Comparison of ENCODE assay signal across 11 cellular contexts in the genomic region with DNA sequence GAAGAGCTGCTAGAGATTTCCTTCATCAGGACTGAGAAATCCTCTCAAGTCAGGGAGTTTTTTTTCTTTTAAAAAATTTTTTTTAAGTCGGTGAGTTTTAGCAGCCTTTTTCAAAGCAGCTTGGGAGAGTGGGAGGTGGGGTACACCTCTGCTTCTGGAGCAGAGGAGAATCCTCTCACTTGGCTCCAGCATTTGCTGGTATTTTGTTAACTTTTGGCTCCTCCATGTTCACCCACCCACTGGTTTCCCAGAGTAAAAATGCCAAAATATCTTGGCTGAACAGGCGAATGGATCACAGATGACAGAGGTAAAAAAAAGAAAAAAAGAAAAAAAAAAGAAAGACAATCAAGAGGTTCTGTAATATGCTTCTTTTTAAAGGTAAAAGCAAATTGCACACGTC.
A peak's percentile ranks its signal among the peaks of the same experiment; 100 is the strongest.
DNase-seq lines count a peak whose midpoint lies in the region; ATAC-seq, FAIRE-seq and TF ChIP-seq lines count a peak whose summit lies in the region.
"Had no signal": no experiment of that assay in that cellular context is flagged by ENCODE, and none has a peak within 500 bp of the region (broad histone marks: within the 10 kb centered on the region; RNA-seq: fewer than 3 reads in every experiment).

No MANE protein-coding gene starts in this region.

- POLR2A ChIA-PET in HepG2 (lab: Yijun Ruan, JAX) (no interaction called here), endothelial cell of umbilical vein (lab: Charles Lee) (no interaction called here)

- H3K36me3 ChIP-seq in liver (ENCODE audit: control insufficient read depth in 4 of 4, insufficient read depth in 3 of 4, low read depth in 1 of 4, low read length in 3 of 4) (no peaks in the 10 kb centered on the region), HepG2 (replicated peaks in 1 of 2; ENCODE audit: control insufficient read depth in 1 of 2, insufficient read depth in 2 of 2, low read length in 2 of 2) (no peaks in the 10 kb centered on the region), endothelial cell of umbilical vein (ENCODE audit: control insufficient read depth in 2 of 2, extremely low read depth in 1 of 2, insufficient read depth in 2 of 2, low read length in 2 of 2) (no peaks in the 10 kb centered on the region), neural progenitor cell (no peaks in the 10 kb centered on the region)
- H3K36me3 ChIP-seq: MG63 had no signal

- H3K4me1 Mint-ChIP-seq in neural progenitor cell, result peaks cover 40% of the 10 kb centered on the region

- H4K20me1 ChIP-seq in HepG2 (ENCODE audit: insufficient read depth, low read length) (no peaks in the 10 kb centered on the region), endothelial cell of umbilical vein (replicated peaks; ENCODE audit: control insufficient read depth, extremely low read depth, insufficient read depth, low read length) (peaks cover 4% of the 10 kb centered on the region), neural progenitor cell (ENCODE audit: low read depth) (no peaks in the 10 kb centered on the region)

- TF ChIP-seq POLR2A in HepG2 (IDR thresholded peaks at IDR 0.05; ENCODE audit: insufficient read depth in 1 of 2, low read depth in 2 of 2, low read length in 2 of 2) (no peak), endothelial cell of umbilical vein (IDR thresholded peaks at IDR 0.05; ENCODE audit: low read depth, low read length) (no peak)

- FAIRE-seq in HepG2 (lab: Jason Lieb, UNC) (no peak), endothelial cell of umbilical vein (lab: Jason Lieb, UNC) (no peak)

- no peak for TF ChIP-seq EP300 in HepG2 (IDR thresholded peaks at IDR 0.05; ENCODE audit: low read depth in 2 of 2, low read length in 2 of 2)
- TF ChIP-seq EP300 in HepG2 (CRISPR knock-in tag; IDR thresholded peaks at IDR 0.05; ENCODE audit: borderline replicate concordance), result no peak

- dilution Hi-C loops in endothelial cell of umbilical vein (cut with MboI; ENCODE audit: extremely low pct_ligation_motif_present, low sequenced_read_pairs), result no loop called here

- no peaks in the 10 kb centered on the region for H3K9me3 Mint-ChIP-seq in neural progenitor cell
- H3K9me3 Mint-ChIP-seq: WTC11 had no signal

- 71% methylated on average over 3 of the region's 3 CpGs for WGBS in liver
- WGBS in HepG2 (ENCODE audit: low lambda C conversion rate), result 96% methylated on average over 3 of the region's 3 CpGs

- TF ChIP-seq CTCF in liver (IDR thresholded peaks at IDR 0.05; ENCODE audit: low read depth, low read length, missing input control) (no peak), HepG2 (CRISPR knock-in tag; IDR thresholded peaks at IDR 0.05) (no peak), endothelial cell of umbilical vein (IDR thresholded peaks at IDR 0.05; ENCODE audit: extremely low read depth in 1 of 2, insufficient read depth in 1 of 2, low read depth in 1 of 2, low read length in 2 of 2) (no peak), neural progenitor cell (IDR thresholded peaks at IDR 0.05) (no peak)

- intact Hi-C loops in HepG2 (cut with micrococcal nuclease; ENCODE audit: unreplicated experiment) (no loop called here), endothelial cell of umbilical vein (cut with micrococcal nuclease) (loop anchor here (5.0 kb wide), 1 partner anchor 68 kb away; the partner anchor contains the start of gene GAB2)

- H3K4me2 ChIP-seq in HepG2 (ENCODE audit: low read depth, low read length), result no peak overlapping the region
- peak overlapping the region; percentile 51 for H3K4me2 ChIP-seq in endothelial cell of umbilical vein (ENCODE audit: insufficient read depth, low read length)
- H3K4me2 ChIP-seq in neural progenitor cell, result peak overlapping the region; percentile 69

- no peak overlapping the region for H3K4me3 Mint-ChIP-seq in neural progenitor cell
- H3K4me3 Mint-ChIP-seq: WTC11 had no signal

- BruUV-seq in HepG2 (replicated peaks; lab: Mats Ljungman, UMichigan) (no TSS peak), endothelial cell of umbilical vein (replicated peaks; lab: Mats Ljungman, UMichigan) (no TSS peak)

- H3K4me3 ChIP-seq in liver (ENCODE audit: low read depth in 1 of 3, low read length in 3 of 3) (no peak overlapping the region), HepG2 (replicated peaks in 1 of 3; ENCODE audit: insufficient read depth in 1 of 3, low read depth in 2 of 3, low read length in 3 of 3) (no peak overlapping the region), endothelial cell of umbilical vein (replicated peaks in 1 of 3; ENCODE audit: insufficient read depth in 1 of 3, low read depth in 1 of 3, low read length in 3 of 3) (peak overlapping the region in 1 of 3 experiments; percentile 25), neural progenitor cell (peak overlapping the region; percentile 1)
- H3K4me3 ChIP-seq: MG63 had no signal

- peaks cover 7% of the 10 kb centered on the region for H3K27me3 Mint-ChIP-seq in neural progenitor cell (ENCODE audit: insufficient read depth, low read depth)

- H3K9ac ChIP-seq in liver (ENCODE audit: low read depth in 1 of 2, low read length in 2 of 2) (no peak overlapping the region), HepG2 (ENCODE audit: insufficient read depth, low read depth, low read length) (no peak overlapping the region), endothelial cell of umbilical vein (replicated peaks; ENCODE audit: extremely low read depth, insufficient read depth, low read length) (no peak overlapping the region), neural progenitor cell (no peak overlapping the region)

- peak overlapping the region; percentile 96 for H3K27ac Mint-ChIP-seq in neural progenitor cell

- H3K9me1 ChIP-seq in endothelial cell of umbilical vein (replicated peaks; ENCODE audit: control insufficient read depth, extremely low read depth, insufficient read depth, low read length), result no peaks in the 10 kb centered on the region

- H3K9me3 ChIP-seq in liver (ENCODE audit: control insufficient read depth in 4 of 4, low read length in 3 of 4) (no peaks in the 10 kb centered on the region), HepG2 (ENCODE audit: low read length) (no peaks in the 10 kb centered on the region), endothelial cell of umbilical vein (replicated peaks; ENCODE audit: control insufficient read depth, insufficient read depth, low read length) (no peaks in the 10 kb centered on the region), neural progenitor cell (ENCODE audit: low read depth) (no peaks in the 10 kb centered on the region)
- H3K9me3 ChIP-seq: MG63 had no signal

- H2AFZ ChIP-seq in HepG2 (ENCODE audit: low read length) (no peak overlapping the region), endothelial cell of umbilical vein (ENCODE audit: low read depth, low read length) (no peak overlapping the region), neural progenitor cell (replicated peaks) (no peak overlapping the region)

- CTCF ChIA-PET in HepG2 (lab: Yijun Ruan, JAX; ENCODE audit: low intra/inter-chr PET ratio, low total read pairs), result no interaction called here
- CTCF ChIA-PET in endothelial cell of umbilical vein (lab: Charles Lee), result interaction anchor here (0.7 to 2.4 kb wide), 5 partner anchors 22 to 122 kb away, joined by 3 to 10 read pairs (median 3); no protein-coding TSS in a partner anchor

- peaks cover 0 to 2% (median 0%) of the 10 kb centered on the region in 4 donors for H3K4me1 ChIP-seq in liver (ENCODE audit: control insufficient read depth in 4 of 4, insufficient read depth in 4 of 4, low read length in 3 of 4)
- H3K4me1 ChIP-seq in HepG2 (ENCODE audit: insufficient read depth, low read length), result peaks cover 24% of the 10 kb centered on the region
- H3K4me1 ChIP-seq in endothelial cell of umbilical vein (ENCODE audit: control insufficient read depth, extremely low read depth, insufficient read depth, low read length), result peaks cover 40% of the 10 kb centered on the region
- peaks cover 43% of the 10 kb centered on the region for H3K4me1 ChIP-seq in neural progenitor cell
- H3K4me1 ChIP-seq: foreskin keratinocyte had no signal

- no peaks in the 10 kb centered on the region for H3K79me2 ChIP-seq in HepG2 (ENCODE audit: insufficient read depth, low read length)
- peaks cover 71% of the 10 kb centered on the region for H3K79me2 ChIP-seq in endothelial cell of umbilical vein (ENCODE audit: control insufficient read depth, insufficient read depth, low read length)
- H3K79me2 ChIP-seq in neural progenitor cell (ENCODE audit: low read depth), result peaks cover 67% of the 10 kb centered on the region

- in situ Hi-C loops in HepG2 (cut with HindIII; ENCODE audit: extremely low pct_ligation_motif_present, low pct_unique_long_range_greater_than_20kb), result no loop called here

- H3K36me3 Mint-ChIP-seq in neural progenitor cell, result no peaks in the 10 kb centered on the region
- H3K36me3 Mint-ChIP-seq: WTC11 had no signal

- H3K27me3 ChIP-seq in liver (ENCODE audit: control insufficient read depth in 4 of 4, insufficient read depth in 4 of 4, low read length in 3 of 4), result no peaks in the 10 kb centered on the region
- no peaks in the 10 kb centered on the region for H3K27me3 ChIP-seq in HepG2 (ENCODE audit: control insufficient read depth in 1 of 2, insufficient read depth in 2 of 2, low read length in 2 of 2)
- H3K27me3 ChIP-seq in endothelial cell of umbilical vein (ENCODE audit: control insufficient read depth in 2 of 2, insufficient read depth in 2 of 2, low read length in 2 of 2), result no peaks in the 10 kb centered on the region
- no peaks in the 10 kb centered on the region for H3K27me3 ChIP-seq in neural progenitor cell
- H3K27me3 ChIP-seq: foreskin keratinocyte, MG63 had no signal

- ATAC-seq in HepG2 (no peak), HG02588 (IDR thresholded peaks at IDR 0.05; ENCODE audit: unreplicated experiment) (no peak)
- ATAC-seq: foreskin keratinocyte, WTC11 had no signal

- peaks cover 33% of the 10 kb centered on the region for H3F3A ChIP-seq in neural progenitor cell (ENCODE audit: low read depth)

- TF ChIP-seq RAD21 in liver (IDR thresholded peaks at IDR 0.05), result no peak
- TF ChIP-seq RAD21 in HepG2 (CRISPR knock-in tag; IDR thresholded peaks at IDR 0.05), result no peak

- H3K27ac ChIP-seq in liver (ENCODE audit: low read depth in 1 of 2, low read length in 2 of 2), result peak overlapping the region; percentile 19 to 69
- no peak overlapping the region for H3K27ac ChIP-seq in HepG2 (ENCODE audit: extremely low read length, insufficient read depth, low read length)
- no peak overlapping the region for H3K27ac ChIP-seq in endothelial cell of umbilical vein (ENCODE audit: insufficient read depth, low read depth, low read length)
- H3K27ac ChIP-seq in neural progenitor cell, result peak overlapping the region; percentile 96
- H3K27ac ChIP-seq: foreskin keratinocyte had no signal

- DNase-seq in HepG2 (ENCODE audit: low spot score) (no peak), endothelial cell of umbilical vein (ENCODE audit: low read depth, low spot score) (no peak), neural progenitor cell (ENCODE audit: low spot score) (no peak), SKM-1 (lab: John Stamatoyannopoulos, UW; ENCODE audit: unreplicated experiment) (no peak), NCI-H1930 (lab: John Stamatoyannopoulos, UW) (no peak), NCI-H82 (lab: John Stamatoyannopoulos, UW) (no peak)
- DNase-seq: foreskin keratinocyte, MG63 had no signal

TF ChIP-seq in HepG2, 621 proteins besides CTCF, POLR2A, EP300 and RAD21 (continues in another document):
- TF ChIP-seq TRIM24 (CRISPR knock-in tag; IDR thresholded peaks at IDR 0.05), result no peak
- TF ChIP-seq ZNF33A (CRISPR knock-in tag; IDR thresholded peaks at IDR 0.05; ENCODE audit: borderline replicate concordance), result no peak

TF ChIP-seq in endothelial cell of umbilical vein, 7 proteins besides CTCF, POLR2A, EP300 and RAD21 (continues in another document):
- TF ChIP-seq POLR2AphosphoS5 (IDR thresholded peaks at IDR 0.05; ENCODE audit: insufficient read depth, low read depth, low read length), result no peak

Comparison
In these comparisons a context has a peak if more than half of its experiments do, and no peak if none do; other contexts are left out.
1. H3K27ac ChIP-seq: peak in liver (2 of 2) and neural progenitor cell (single experiment); none in HepG2 (single experiment) and endothelial cell of umbilical vein (single experiment).